1 cellular context compared by ENCODE assay signal in genomic region chr14:43898709-43899108, GRCh38.
TF ChIP-seq lines count a peak whose summit lies in the region.

No MANE protein-coding gene starts in this region.

TF ChIP-seq in WTC11, 78 proteins besides CTCF, POLR2A, EP300 and RAD21 (continued from another document):
- TF ChIP-seq E2F4 (CRISPR knock-in tag; IDR thresholded peaks at IDR 0.05; ENCODE audit: borderline replicate concordance, low read depth) = no peak
